In genomic region chrX:68671221-68671620, GRCh38 we compare ENCODE assay signal across 23 cellular contexts. TPM values are rescaled to one million over a fixed set of nuclear protein-coding genes. Genes with fewer than 3 reads are reported as not detected.
DNase-seq lines count a peak whose midpoint lies in the region; ATAC-seq, FAIRE-seq and TF ChIP-seq lines count a peak whose summit lies in the region.
"Had no signal": no experiment of that assay in that cellular context is flagged by ENCODE, and none has a peak within 500 bp of the region (broad histone marks: within the 10 kb centered on the region; RNA-seq: fewer than 3 reads in every experiment).

No MANE protein-coding gene starts in this region.

- H2BK12ac ChIP-seq in trophoblast cell (ENCODE audit: low read length) = peak overlapping the region; percentile 31

- dilution Hi-C loops in endothelial cell of umbilical vein (cut with MboI; ENCODE audit: extremely low pct_ligation_motif_present, low sequenced_read_pairs) = no loop called here

- H3K36me3 Mint-ChIP-seq in T-helper 17 cell (ENCODE audit: low read depth) = no peaks in the 10 kb centered on the region
- H3K36me3 Mint-ChIP-seq: CD4-positive, CD25-positive, alpha-beta regulatory T cell had no signal

- TF ChIP-seq CTCF in endothelial cell of umbilical vein (IDR thresholded peaks at IDR 0.05; ENCODE audit: extremely low read depth in 1 of 2, insufficient read depth in 1 of 2, low read depth in 1 of 2, low read length in 2 of 2) = no peak
- no peak for TF ChIP-seq CTCF in right lobe of liver (IDR thresholded peaks at IDR 0.05)
- TF ChIP-seq CTCF in gastroesophageal sphincter (IDR thresholded peaks at IDR 0.05) = no peak
- no peak for TF ChIP-seq CTCF in testis (IDR thresholded peaks at IDR 0.05)

- peak; percentile 8 for FAIRE-seq in endothelial cell of umbilical vein (lab: Jason Lieb, UNC)
- FAIRE-seq: A204.1, H54, HTR-8/SVneo, RCC 7860 had no signal

- no peak overlapping the region for H3K4me2 ChIP-seq in endothelial cell of umbilical vein (ENCODE audit: insufficient read depth, low read length)
- H3K4me2 ChIP-seq in trophoblast cell (ENCODE audit: low read length) = no peak overlapping the region
- H3K4me2 ChIP-seq: BLaER1 had no signal

- peak overlapping the region; percentile 54 for H3K27ac Mint-ChIP-seq in T-helper 17 cell
- H3K27ac Mint-ChIP-seq: CD4-positive, CD25-positive, alpha-beta regulatory T cell had no signal

- no peak overlapping the region for H2AFZ ChIP-seq in endothelial cell of umbilical vein (ENCODE audit: low read depth, low read length)
- H2AFZ ChIP-seq in trophoblast cell (ENCODE audit: insufficient read depth, low read length, poor library complexity) = no peak overlapping the region

- H3K4me3 Mint-ChIP-seq in T-helper 17 cell = no peak overlapping the region
- H3K4me3 Mint-ChIP-seq: CD4-positive, CD25-positive, alpha-beta regulatory T cell had no signal

- H3K36me3 ChIP-seq in endothelial cell of umbilical vein (ENCODE audit: control insufficient read depth in 2 of 2, extremely low read depth in 1 of 2, insufficient read depth in 2 of 2, low read length in 2 of 2) = no peaks in the 10 kb centered on the region
- H3K36me3 ChIP-seq in right lobe of liver = no peaks in the 10 kb centered on the region
- H3K36me3 ChIP-seq in trophoblast cell (ENCODE audit: control insufficient read depth in 1 of 2, insufficient read depth in 2 of 2, low read length in 2 of 2) = no peaks in the 10 kb centered on the region
- no peaks in the 10 kb centered on the region for H3K36me3 ChIP-seq in gastroesophageal sphincter
- no peaks in the 10 kb centered on the region for H3K36me3 ChIP-seq in testis (ENCODE audit: low read depth, missing control alignments)
- H3K36me3 ChIP-seq: BLaER1, SJCRH30 had no signal

- H3K79me2 ChIP-seq in endothelial cell of umbilical vein (ENCODE audit: control insufficient read depth, insufficient read depth, low read length) (no peaks in the 10 kb centered on the region), trophoblast cell (ENCODE audit: control insufficient read depth, insufficient read depth, low read length, poor library complexity) (no peaks in the 10 kb centered on the region)

- peak overlapping the region; percentile 28 for H4K91ac ChIP-seq in trophoblast cell (ENCODE audit: low read depth, low read length)

- H4K12ac ChIP-seq in trophoblast cell (ENCODE audit: low read depth, low read length) = no peak overlapping the region

- DNase-seq in T-helper 17 cell = no peak
- peak; percentile 57 for DNase-seq in endothelial cell of umbilical vein (ENCODE audit: low read depth, low spot score)
- no peak for DNase-seq in right lobe of liver
- no peak for DNase-seq in trophoblast cell
- DNase-seq in activated CD4-positive, alpha-beta T cell treated with anti-CD3 and anti-CD28 coated beads, Interleukin-2, amount 50 U/mL, for 48 hours = no peak
- no peak for DNase-seq in testis
- DNase-seq: CD4-positive, CD25-positive, alpha-beta regulatory T cell; DMS153; DND-41; KBM-7; NCI-H1105 treated with DMSO at 0.1 percent for 48 hours; NCI-H146; NCI-H1930; NCI-H2107; NCI-H524; NCI-H748 treated with DMSO at 0.1 percent for 48 hours; SJCRH30 had no signal

- no peak overlapping the region for H4K8ac ChIP-seq in trophoblast cell (ENCODE audit: low read depth, low read length)

- CTCF ChIA-PET in endothelial cell of umbilical vein (lab: Charles Lee) = no interaction called here

- no peak overlapping the region for H3K4ac ChIP-seq in trophoblast cell (ENCODE audit: low read depth, low read length)

- H3K27me3 Mint-ChIP-seq in T-helper 17 cell = no peaks in the 10 kb centered on the region
- H3K27me3 Mint-ChIP-seq: CD4-positive, CD25-positive, alpha-beta regulatory T cell had no signal

- peaks cover 12% of the 10 kb centered on the region for H3K79me1 ChIP-seq in trophoblast cell (ENCODE audit: low read length)

- H3K9me1 ChIP-seq in endothelial cell of umbilical vein (replicated peaks; ENCODE audit: control insufficient read depth, extremely low read depth, insufficient read depth, low read length) = no peaks in the 10 kb centered on the region

- BruUV-seq in endothelial cell of umbilical vein (replicated peaks; lab: Mats Ljungman, UMichigan) = no TSS peak

- intact Hi-C loops in endothelial cell of umbilical vein (cut with micrococcal nuclease) = no loop called here
- intact Hi-C loops in right lobe of liver (cut with DNase I) = no loop called here
- intact Hi-C loops in testis (cut with DNase I; ENCODE audit: low total_unique reads) = no loop called here

- no peak overlapping the region for H3K9ac ChIP-seq in endothelial cell of umbilical vein (replicated peaks; ENCODE audit: extremely low read depth, insufficient read depth, low read length)
- H3K9ac ChIP-seq in trophoblast cell (ENCODE audit: low read length) = no peak overlapping the region
- H3K9ac ChIP-seq: BLaER1 had no signal

- no peak for TF ChIP-seq EP300 in gastroesophageal sphincter (IDR thresholded peaks at IDR 0.05)

- TF ChIP-seq POLR2A in endothelial cell of umbilical vein (IDR thresholded peaks at IDR 0.05; ENCODE audit: low read depth, low read length) (no peak), right lobe of liver (IDR thresholded peaks at IDR 0.05) (no peak), gastroesophageal sphincter (IDR thresholded peaks at IDR 0.05) (no peak), testis (IDR thresholded peaks at IDR 0.05) (no peak)

- POLR2A ChIA-PET in endothelial cell of umbilical vein (lab: Charles Lee) = interaction anchor here (1.2 kb wide), 1 partner anchor 23 kb away, joined by 3 read pairs; no protein-coding TSS in a partner anchor

- H4K20me1 ChIP-seq in endothelial cell of umbilical vein (replicated peaks; ENCODE audit: control insufficient read depth, extremely low read depth, insufficient read depth, low read length) = no peaks in the 10 kb centered on the region
- H4K20me1 ChIP-seq: BLaER1 had no signal

- H2AK5ac ChIP-seq in trophoblast cell (ENCODE audit: low read length) = no peak overlapping the region

- H2BK5ac ChIP-seq in trophoblast cell (ENCODE audit: low read depth, low read length, poor library complexity) = no peak overlapping the region

- H3K23ac ChIP-seq in trophoblast cell (ENCODE audit: low read length) = no peak overlapping the region

- H2BK120ac ChIP-seq in trophoblast cell (ENCODE audit: insufficient read depth, low read length, poor library complexity) = no peak overlapping the region

- H3K4me1 Mint-ChIP-seq in T-helper 17 cell = no peaks in the 10 kb centered on the region
- H3K4me1 Mint-ChIP-seq: CD4-positive, CD25-positive, alpha-beta regulatory T cell had no signal

- no peak overlapping the region for H3K14ac ChIP-seq in trophoblast cell (ENCODE audit: low read length)

- H3K18ac ChIP-seq in trophoblast cell (ENCODE audit: low read length) = no peak overlapping the region

- H3K9me3 ChIP-seq in T-helper 17 cell (ENCODE audit: control insufficient read depth, low read length, poor library complexity, severe bottlenecking) (no peaks in the 10 kb centered on the region), endothelial cell of umbilical vein (replicated peaks; ENCODE audit: control insufficient read depth, insufficient read depth, low read length) (no peaks in the 10 kb centered on the region), right lobe of liver (no peaks in the 10 kb centered on the region), trophoblast cell (ENCODE audit: insufficient read depth, low read depth, low read length) (no peaks in the 10 kb centered on the region), gastroesophageal sphincter (no peaks in the 10 kb centered on the region), testis (no peaks in the 10 kb centered on the region)
- H3K9me3 ChIP-seq: BLaER1, SJCRH30 had no signal

- H3K4me1 ChIP-seq in endothelial cell of umbilical vein (ENCODE audit: control insufficient read depth, extremely low read depth, insufficient read depth, low read length) (peaks cover 7% of the 10 kb centered on the region), right lobe of liver (no peaks in the 10 kb centered on the region), trophoblast cell (ENCODE audit: control insufficient read depth in 1 of 2, insufficient read depth in 2 of 2, low read length in 2 of 2) (peaks cover 3 to 18% of the 10 kb centered on the region in 2 experiments), gastroesophageal sphincter (peaks cover 0 to 19% (median 0%) of the 10 kb centered on the region in 3 donors), testis (no peaks in the 10 kb centered on the region)
- H3K4me1 ChIP-seq: BLaER1 had no signal

- H3K4me3 ChIP-seq in endothelial cell of umbilical vein (replicated peaks in 1 of 3; ENCODE audit: insufficient read depth in 1 of 3, low read depth in 1 of 3, low read length in 3 of 3) (no peak overlapping the region), right lobe of liver (no peak overlapping the region), trophoblast cell (ENCODE audit: low read depth, low read length) (no peak overlapping the region), gastroesophageal sphincter (no peak overlapping the region), testis (no peak overlapping the region)
- H3K4me3 ChIP-seq: BLaER1, SJCRH30 had no signal

- no peak overlapping the region for H3K27ac ChIP-seq in endothelial cell of umbilical vein (ENCODE audit: insufficient read depth, low read depth, low read length)
- no peak overlapping the region for H3K27ac ChIP-seq in right lobe of liver
- no peak overlapping the region for H3K27ac ChIP-seq in trophoblast cell (ENCODE audit: low read depth, low read length)
- H3K27ac ChIP-seq in gastroesophageal sphincter = peak overlapping the region in 1 of 4 donors; percentile 51
- H3K27ac ChIP-seq in testis = no peak overlapping the region
- H3K27ac ChIP-seq: BLaER1, SJCRH30 had no signal

- H3K27me3 ChIP-seq in endothelial cell of umbilical vein (ENCODE audit: control insufficient read depth in 2 of 2, insufficient read depth in 2 of 2, low read length in 2 of 2) (no peaks in the 10 kb centered on the region), right lobe of liver (no peaks in the 10 kb centered on the region), trophoblast cell (ENCODE audit: insufficient read depth, low read length) (no peaks in the 10 kb centered on the region), gastroesophageal sphincter (no peaks in the 10 kb centered on the region), testis (no peaks in the 10 kb centered on the region)
- H3K27me3 ChIP-seq: SJCRH30 had no signal

- ATAC-seq in T-helper 17 cell = no peak
- peak; percentile 32 to 60 (median 54) for ATAC-seq in right lobe of liver
- ATAC-seq in gastroesophageal sphincter = no peak

RNA-seq across cellular contexts. Expression of gene STARD8, which starts 23.8 kb away (rescaled TPM):
- total RNA-seq in T-helper 17 cell (1 to 10 TPM in 1 of 2 donors, under 1 TPM in 1; 0.94 to 3.3 TPM), endothelial cell of umbilical vein (8.4 and 14.8 TPM in 2 replicates), right lobe of liver (10 to 100 TPM in 1 of 6 experiments, 1 to 10 TPM in 5; 6.6 to 11.5 (median 7.6) TPM), gastroesophageal sphincter (10 to 100 TPM in 3 of 4 donors, 1 to 10 TPM in 1; 8.9 to 15.8 (median 10.8) TPM), testis (1 to 10 TPM; 2.3 to 4.0 TPM)
- polyA plus RNA-seq in endothelial cell of umbilical vein (6.3 and 6.8 TPM in 2 replicates), testis (ENCODE audit: insufficient read depth, low read depth, low replicate concordance) (3.1 TPM)
- polyA plus RNA-seq in endothelial cell of umbilical vein (2011; cell fraction: cytosol; rRNA removed) = 4.7 and 4.9 TPM in 2 replicates
- 13.8 and 15.7 TPM in 2 replicates for polyA plus RNA-seq in endothelial cell of umbilical vein (2011; cell fraction: nucleus; rRNA removed)
- 5.3 and 5.8 TPM in 2 replicates for polyA plus RNA-seq in endothelial cell of umbilical vein (2012)
- 12.5 and 12.7 TPM in 2 replicates for polyA minus RNA-seq in endothelial cell of umbilical vein
- polyA minus RNA-seq in endothelial cell of umbilical vein (2011; cell fraction: cytosol; rRNA and poly(A)+ RNA removed) = 2.3 TPM
- 6.0 and 7.1 TPM in 2 replicates for polyA minus RNA-seq in endothelial cell of umbilical vein (2011; cell fraction: nucleus; rRNA and poly(A)+ RNA removed)
- 2.8 and 2.9 TPM in 2 replicates for polyA plus RNA-seq in trophoblast cell (2013)

Comparison
In these comparisons a context has a peak if more than half of its experiments do, and no peak if none do; other contexts are left out.
1. ATAC-seq: peak in right lobe of liver (4 of 4); none in T-helper 17 cell (single experiment) and gastroesophageal sphincter (single experiment).